1 cellular context compared by ENCODE assay signal in the genomic region with DNA sequence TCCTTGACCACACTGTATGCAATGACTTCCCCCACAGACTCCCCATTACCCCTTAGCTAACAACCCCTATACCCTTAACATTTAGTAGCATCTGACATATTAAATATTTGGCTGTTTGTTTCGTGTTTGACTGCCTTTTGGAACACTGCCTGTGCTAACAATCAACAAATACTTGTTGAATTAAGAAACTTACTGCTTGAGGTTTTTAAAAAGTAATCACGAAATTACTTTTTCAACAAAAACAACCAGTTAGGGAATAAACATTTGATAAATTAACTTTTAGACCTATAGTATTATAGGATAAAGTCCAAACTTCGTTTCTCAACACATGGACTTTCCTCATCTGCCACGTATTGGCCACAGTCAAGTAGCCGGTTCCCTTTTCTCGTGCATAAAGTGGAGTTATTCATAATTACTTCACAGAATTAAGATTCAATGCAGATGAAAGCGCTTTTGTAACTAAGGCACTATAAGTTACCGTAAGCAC.
TF ChIP-seq lines count a peak whose summit lies in the region.

No MANE protein-coding gene starts in this region.

TF ChIP-seq in HepG2, 621 proteins besides CTCF, POLR2A, EP300 and RAD21 (continued from another document):
- no peak for TF ChIP-seq SKIL (CRISPR knock-in tag; IDR thresholded peaks at IDR 0.05; ENCODE audit: borderline replicate concordance)
- TF ChIP-seq ZMAT3 (CRISPR knock-in tag; conservative IDR thresholded peaks at IDR 0.05) = no peak
TF ChIP-seq in HepG2: peak in this region for 6.
